ENCODE assay signal across 20 cellular contexts in the genomic region with DNA sequence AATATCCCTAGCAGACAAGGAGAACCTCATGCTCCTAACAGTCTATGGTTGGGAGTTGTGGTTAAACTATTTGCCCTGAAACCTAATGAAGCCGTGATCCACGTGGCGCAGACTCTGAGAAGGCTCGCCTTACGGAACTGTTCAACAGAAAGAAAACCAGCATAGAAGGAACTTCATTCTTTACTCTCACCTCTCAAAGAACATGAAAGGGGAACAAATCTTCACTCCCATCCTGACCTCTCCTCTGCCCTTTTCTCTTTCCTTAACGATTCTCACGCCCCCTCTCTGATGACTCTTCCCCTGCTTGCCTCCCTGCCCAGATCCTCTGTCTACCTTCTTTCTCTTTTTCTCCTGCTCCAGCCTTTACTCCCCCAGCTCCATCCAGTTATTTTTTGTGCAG. TPM values are rescaled to one million over a fixed set of nuclear protein-coding genes. Genes with fewer than 3 reads are reported as not detected.
DNase-seq lines count a peak whose midpoint lies in the region; ATAC-seq, FAIRE-seq and TF ChIP-seq lines count a peak whose summit lies in the region.
"Had no signal": no experiment of that assay in that cellular context is flagged by ENCODE, and none has a peak within 500 bp of the region (broad histone marks: within the 10 kb centered on the region; RNA-seq: fewer than 3 reads in every experiment).

No MANE protein-coding gene starts in this region.

- H3K27me3 ChIP-seq in K562 (ENCODE audit: control insufficient read depth in 2 of 2, insufficient read depth in 2 of 2, low read length in 2 of 2) (no peaks in the 10 kb centered on the region), muscle layer of duodenum (ENCODE audit: low read depth, low read length) (no peaks in the 10 kb centered on the region), upper lobe of left lung (no peaks in the 10 kb centered on the region)
- H3K27me3 ChIP-seq: body of pancreas had no signal

- H2AFZ ChIP-seq in K562 (ENCODE audit: low read depth, low read length): peak overlapping the region; percentile 29; the same call in 1 of the 2 replicates

- BruUV-seq in K562 (replicated peaks; lab: Mats Ljungman, UMichigan): no TSS peak

- DNase-seq in SIG-M5 treated with dmso at 0.1 percent for 504 hours (lab: John Stamatoyannopoulos, UW; ENCODE audit: unreplicated experiment) (peak; percentile 70), SIG-M5 (lab: John Stamatoyannopoulos, UW) (no peak), K562 (ENCODE audit: extremely low read depth in 1 of 4, low spot score in 3 of 4) (no peak), upper lobe of left lung (no peak), C1 segment of cervical spinal cord (lab: John Stamatoyannopoulos, UW) (no peak), endothelial cell (ENCODE audit: low spot score) (no peak), cerebellar cortex (ENCODE audit: low spot score) (no peak)
- DNase-seq: activated gamma-delta T cell treated with Interleukin-2 at 50 U/mL for 16 hours; body of pancreas; CD8-positive, alpha-beta T cell; foreskin melanocyte; NK-92 treated with Interleukin-12 subunit alpha and Interleukin-12 subunit beta, amount 100 ng/mL, for 24 hours had no signal

- H3K4me1 ChIP-seq in K562 (replicated peaks in 1 of 2; ENCODE audit: control insufficient read depth in 2 of 2, insufficient read depth in 2 of 2, low read length in 2 of 2): peaks cover 4 to 14% of the 10 kb centered on the region in 2 experiments; a peak in 3 of 5 replicates
- peaks cover 4 to 35% of the 10 kb centered on the region in 2 donors for H3K4me1 ChIP-seq in muscle layer of duodenum (ENCODE audit: control insufficient read depth in 1 of 2, insufficient read depth in 2 of 2, low read length in 2 of 2)
- peaks cover 24 to 25% (median 24%) of the 10 kb centered on the region in 4 donors for H3K4me1 ChIP-seq in upper lobe of left lung
- H3K4me1 ChIP-seq: body of pancreas had no signal

- TF ChIP-seq POLR2A in K562 (conservative IDR thresholded peaks at IDR 0.05) (no peak), upper lobe of left lung (IDR thresholded peaks at IDR 0.05) (no peak)

- no peak overlapping the region for H3K27ac Mint-ChIP-seq in endothelial cell (ENCODE audit: unreplicated experiment)
- H3K27ac Mint-ChIP-seq: CD8-positive, alpha-beta T cell; progenitor cell of endocrine pancreas; type B pancreatic cell had no signal

- no peak for TF ChIP-seq RAD21 in K562 (CRISPR knock-in tag; conservative IDR thresholded peaks at IDR 0.05 in 1 of 2, IDR thresholded peaks at IDR 0.05 in 1 of 2)

- H3K4me3 Mint-ChIP-seq in endothelial cell (ENCODE audit: unreplicated experiment): no peak overlapping the region
- H3K4me3 Mint-ChIP-seq: CD8-positive, alpha-beta T cell; type B pancreatic cell had no signal

- no peaks in the 10 kb centered on the region for H3K36me3 ChIP-seq in K562 (ENCODE audit: control insufficient read depth, insufficient read depth, low read length)
- H3K36me3 ChIP-seq in muscle layer of duodenum (ENCODE audit: control insufficient read depth in 1 of 2, insufficient read depth in 2 of 2, low read length in 2 of 2): no peaks in the 10 kb centered on the region
- no peaks in the 10 kb centered on the region for H3K36me3 ChIP-seq in upper lobe of left lung

- no peak for FAIRE-seq in K562 (lab: Jason Lieb, UNC)
- FAIRE-seq: GM12891 had no signal

- H3K9me3 ChIP-seq in K562 (replicated peaks; ENCODE audit: control insufficient read depth, insufficient read depth, low read depth, low read length) (no peaks in the 10 kb centered on the region), muscle layer of duodenum (ENCODE audit: control insufficient read depth in 1 of 2, low read length in 2 of 2) (no peaks in the 10 kb centered on the region), upper lobe of left lung (no peaks in the 10 kb centered on the region)
- H3K9me3 ChIP-seq: body of pancreas had no signal

- no peaks in the 10 kb centered on the region for H3K36me3 Mint-ChIP-seq in endothelial cell (ENCODE audit: low read depth, unreplicated experiment)
- H3K36me3 Mint-ChIP-seq: CD8-positive, alpha-beta T cell; type B pancreatic cell had no signal

- POLR2A ChIA-PET in K562 (lab: Yijun Ruan, JAX): interaction anchor here (0.7 kb wide), 1 partner anchor 20 kb away, joined by 3 read pairs; no protein-coding TSS in a partner anchor

- H4K20me1 ChIP-seq in K562 (replicated peaks; ENCODE audit: control insufficient read depth, insufficient read depth, low read length): no peaks in the 10 kb centered on the region; the same call in 1 of the 2 replicates

- intact Hi-C loops in K562 (cut with micrococcal nuclease): no loop called here

- no peak for ATAC-seq in K562
- no peak for ATAC-seq in upper lobe of left lung (ENCODE audit: low FRiP score in 2 of 2)
- ATAC-seq: body of pancreas; CD8-positive, alpha-beta T cell; SK-N-SH treated with all-trans-retinoic acid at 6 μM for 48 hours had no signal

- no peaks in the 10 kb centered on the region for H3K9me3 Mint-ChIP-seq in endothelial cell (ENCODE audit: unreplicated experiment)
- H3K9me3 Mint-ChIP-seq: CD8-positive, alpha-beta T cell; type B pancreatic cell had no signal

- no peak overlapping the region for H3K4me2 ChIP-seq in K562 (ENCODE audit: insufficient read depth, low read length)

- in situ Hi-C loops in K562 (cut with MboI): no loop called here

- H3K27ac ChIP-seq in K562 (ENCODE audit: extremely low read depth, low read depth, low read length) (no peak overlapping the region), muscle layer of duodenum (ENCODE audit: low read length) (peak overlapping the region; percentile 48), upper lobe of left lung (peak overlapping the region in 3 of 4 donors; percentile 7 to 45 (median 23))
- H3K27ac ChIP-seq: 22Rv1, body of pancreas had no signal

- peaks cover 18% of the 10 kb centered on the region for H3K4me1 Mint-ChIP-seq in endothelial cell (ENCODE audit: unreplicated experiment)

- no peak overlapping the region for H3K9ac ChIP-seq in K562 (ENCODE audit: insufficient read depth in 1 of 2, low read depth in 2 of 2, low read length in 2 of 2)

- H3K4me3 ChIP-seq in K562: no peak overlapping the region
- H3K4me3 ChIP-seq in muscle layer of duodenum (ENCODE audit: low read depth in 1 of 2, low read length in 2 of 2): peak overlapping the region in 1 of 2 donors; percentile 10
- no peak overlapping the region for H3K4me3 ChIP-seq in upper lobe of left lung
- H3K4me3 ChIP-seq: body of pancreas had no signal

- CTCF ChIA-PET in K562 (lab: Yijun Ruan, JAX; ENCODE audit: low intra/inter-chr PET ratio): no interaction called here

- H3K27me3 Mint-ChIP-seq in endothelial cell (ENCODE audit: unreplicated experiment): peaks cover 1% of the 10 kb centered on the region
- H3K27me3 Mint-ChIP-seq: progenitor cell of endocrine pancreas, type B pancreatic cell had no signal

- TF ChIP-seq EP300 in K562 (IDR thresholded peaks at IDR 0.05; ENCODE audit: low read length): no peak
- TF ChIP-seq EP300 in upper lobe of left lung (IDR thresholded peaks at IDR 0.05): no peak

- no peaks in the 10 kb centered on the region for H3K79me2 ChIP-seq in K562 (ENCODE audit: control insufficient read depth, insufficient read depth, low read length)

- no peak for TF ChIP-seq CTCF in K562 (IDR thresholded peaks at IDR 0.05 in 2 of 3, conservative IDR thresholded peaks at IDR 0.05 in 1 of 3; ENCODE audit: insufficient read depth in 2 of 3, low read depth in 1 of 3, low read length in 3 of 3)
- no peak for TF ChIP-seq CTCF in upper lobe of left lung (IDR thresholded peaks at IDR 0.05)
- no peak for TF ChIP-seq CTCF in endothelial cell (IDR thresholded peaks at IDR 0.05; ENCODE audit: unreplicated experiment)

- no peaks in the 10 kb centered on the region for H3K9me1 ChIP-seq in K562 (ENCODE audit: control insufficient read depth, insufficient read depth, low read length)

- WGBS in K562 (ENCODE audit: insufficient coverage, low coverage, missing lambda C conversion rate): 49% methylated on average over 7 of the region's 7 CpGs
- 60 to 90% methylated on average over 7 of the region's 7 CpGs for WGBS in upper lobe of left lung, 2 donors

TF ChIP-seq in K562, 482 proteins besides CTCF, POLR2A, EP300 and RAD21:
- peak; percentile 59; the same call in 1 of the 2 replicates for TF ChIP-seq EGR1 (conservative IDR thresholded peaks at IDR 0.05)
- no peak for TF ChIP-seq SMC3 (conservative IDR thresholded peaks at IDR 0.05; ENCODE audit: insufficient read depth, low read depth, low read length)
TF ChIP-seq in K562: peak in this region for 1.

RNA-seq across cellular contexts. Expression of a gene that starts 54.2 kb away (rescaled TPM):
- total RNA-seq in K562 (2011; cell fraction: chromatin; rRNA removed; ENCODE audit: low replicate concordance): 0.07 and 0.23 TPM in 2 replicates
- total RNA-seq in K562 (2011; cell fraction: nucleolus; rRNA removed): 0.17 and 0.26 TPM in 2 replicates
- total RNA-seq in K562 (2011; cell fraction: nucleoplasm; rRNA removed): 0.15 TPM in 2 replicates
- total RNA-seq in K562 (2014; rRNA removed) (0.04 TPM in 1 of 2 replicates, not detected in the other), K562 (2014; rRNA removed; fragmentation: Illumina TruSeq; extraction: Trizol) (0.07 and 0.22 TPM in 2 replicates), K562 (2015; rRNA removed; fragmentation: Illumina TruSeq; extraction: Trizol) (0.08 and 0.11 TPM in 2 replicates), K562 (2021) (0.22 and 0.27 TPM in 2 replicates), upper lobe of left lung (10 to 100 TPM in 1 of 6 donors, 1 to 10 TPM in 5; 2.4 to 16.3 (median 7.5) TPM), endothelial cell (ENCODE audit: unreplicated experiment) (8.7 TPM)
- polyA plus RNA-seq in K562 (2011; rRNA removed) (0.11 and 0.14 TPM in 2 replicates), K562 (2014; fragmentation: Illumina TruSeq; extraction: Trizol) (0.07 and 0.10 TPM in 2 replicates), K562 (2014; fragmentation: Nextera tagmentation; extraction: Ambion mirVana) (under 1 TPM; 0.01 TPM), K562 (2014; rRNA removed) (0.01 TPM in 1 of 2 replicates, not detected in the other)
- 0.10 and 0.16 TPM in 2 replicates for polyA plus RNA-seq in K562 (2011; cell fraction: cytosol; rRNA removed)
- 0.10 TPM in 2 replicates for polyA plus RNA-seq in K562 (2011; cell fraction: nucleus; rRNA removed)
- polyA plus RNA-seq in K562 (2012): 0.08 and 0.15 TPM in 2 replicates
- polyA minus RNA-seq in K562 (2011; rRNA and poly(A)+ RNA removed): 0.07 and 0.45 TPM in 2 replicates
- polyA minus RNA-seq in K562 (2011; cell fraction: cytosol; rRNA and poly(A)+ RNA removed): not detected in 2 replicates
- polyA minus RNA-seq in K562 (2011; cell fraction: nucleus; rRNA and poly(A)+ RNA removed): under 0.01 and 0.11 TPM in 2 replicates
- total RNA-seq: activated CD8-positive, alpha-beta memory T cell treated with anti-CD3 and anti-CD28 coated beads for 36 hours; CD8-positive, alpha-beta T cell; MCF 10A had no signal
